9 cellular contexts compared by ENCODE assay signal in the genomic region with DNA sequence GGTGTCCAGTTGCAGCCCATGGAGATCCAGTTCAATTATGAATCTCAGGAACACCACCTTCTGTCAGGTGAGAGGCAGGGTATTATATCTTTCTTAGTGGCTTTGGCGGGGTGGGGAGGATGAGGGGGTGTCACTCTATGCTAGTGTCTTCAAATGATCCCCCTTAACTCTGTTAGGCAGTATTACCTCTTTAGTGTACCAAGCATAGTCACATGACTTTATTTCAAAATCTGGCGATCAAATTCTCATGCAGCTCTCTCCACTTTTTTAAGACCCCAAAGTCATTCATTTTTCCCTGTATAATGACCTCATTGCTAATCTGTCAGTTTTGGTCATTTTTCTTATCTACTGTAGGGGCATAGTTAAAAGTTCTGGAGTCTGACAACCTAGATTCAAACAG. TPM values are rescaled to one million over a fixed set of nuclear protein-coding genes. Genes with fewer than 3 reads are reported as not detected.
A peak's percentile ranks its signal among the peaks of the same experiment; 100 is the strongest.
DNase-seq lines count a peak whose midpoint lies in the region; ATAC-seq and TF ChIP-seq lines count a peak whose summit lies in the region.
"Had no signal": no experiment of that assay in that cellular context is flagged by ENCODE, and none has a peak within 500 bp of the region (broad histone marks: within the 10 kb centered on the region; RNA-seq: fewer than 3 reads in every experiment).

No MANE protein-coding gene starts in this region.

- H3K4me1 Mint-ChIP-seq in CD14-positive monocyte, result peaks cover 29% of the 10 kb centered on the region
- peaks cover 35% of the 10 kb centered on the region for H3K4me1 Mint-ChIP-seq in nephron progenitor cell

- H3K4me3 Mint-ChIP-seq in CD14-positive monocyte (peak overlapping the region; percentile 97 to 99), nephron progenitor cell (peak overlapping the region; percentile 96)

- peaks cover 57% of the 10 kb centered on the region for H3K79me2 ChIP-seq in Loucy (ENCODE audit: insufficient read depth, low read length)

- H3K27me3 Mint-ChIP-seq in CD14-positive monocyte (ENCODE audit: low read depth in 3 of 3), result peaks cover 0 to 4% (median 2%) of the 10 kb centered on the region in 3 donors
- H3K27me3 Mint-ChIP-seq in nephron progenitor cell (ENCODE audit: low read depth, poor library complexity), result peaks cover 5% of the 10 kb centered on the region

- H3K27me3 ChIP-seq in Loucy (ENCODE audit: insufficient read depth, low read length, poor library complexity, severe bottlenecking) (no peaks in the 10 kb centered on the region), dorsolateral prefrontal cortex (no peaks in the 10 kb centered on the region)

- no peaks in the 10 kb centered on the region for H3K9me2 ChIP-seq in Loucy (replicated peaks; ENCODE audit: low read depth, low read length)

- no peak for TF ChIP-seq CTCF in CD14-positive monocyte (IDR thresholded peaks at IDR 0.05)
- no peak for TF ChIP-seq CTCF in Loucy (conservative IDR thresholded peaks at IDR 0.05; ENCODE audit: low read length)
- TF ChIP-seq CTCF in dorsolateral prefrontal cortex (IDR thresholded peaks at IDR 0.05 in 54 of 56, conservative IDR thresholded peaks at IDR 0.05 in 2 of 56; ENCODE audit: low read depth in 1 of 56, partially characterized antibody in 56 of 56), result no peak
- no peak for TF ChIP-seq CTCF in nephron progenitor cell (IDR thresholded peaks at IDR 0.05)

- H3K9ac ChIP-seq in Loucy (ENCODE audit: low read depth, low read length, poor library complexity, severe bottlenecking), result peak overlapping the region; percentile 88

- no peaks in the 10 kb centered on the region for H3K36me3 ChIP-seq in Loucy (ENCODE audit: insufficient read depth, low read length)

- H3K9me3 ChIP-seq in Loucy (ENCODE audit: insufficient read depth, low read depth, low read length), result no peaks in the 10 kb centered on the region; the same call in 1 of the 2 replicates

- no peak for DNase-seq in CD14-positive monocyte (ENCODE audit: low spot score)
- no peak for DNase-seq in dorsolateral prefrontal cortex
- DNase-seq in nephron progenitor cell, result no peak
- no peak for DNase-seq in globus pallidus (ENCODE audit: low spot score)
- no peak for DNase-seq in activated CD8-positive, alpha-beta memory T cell treated with anti-CD3 and anti-CD28 coated beads for 24 hours
- DNase-seq: amygdala had no signal

- H3K36me3 Mint-ChIP-seq in CD14-positive monocyte (peaks cover 29 to 40% of the 10 kb centered on the region in 2 donors), nephron progenitor cell (ENCODE audit: low read depth) (peaks cover 73% of the 10 kb centered on the region)

- H3K27ac ChIP-seq in dorsolateral prefrontal cortex, result peak overlapping the region in 9 of 59 donors; percentile 77 to 96 (median 86)

- peak overlapping the region in 4 of 7 donors; percentile 95 to 99 (median 97) for H3K27ac Mint-ChIP-seq in CD14-positive monocyte
- peak overlapping the region; percentile 99 for H3K27ac Mint-ChIP-seq in nephron progenitor cell

- ATAC-seq in HG03521 (IDR thresholded peaks at IDR 0.05; ENCODE audit: unreplicated experiment) (no peak), GM21390 (IDR thresholded peaks at IDR 0.05; ENCODE audit: unreplicated experiment) (no peak)

- no peaks in the 10 kb centered on the region; the same call in 1 of the 2 replicates for H3F3A ChIP-seq in Loucy (ENCODE audit: low read depth)

- peak overlapping the region; percentile 92 for H3K4me2 ChIP-seq in Loucy (ENCODE audit: low read depth, low read length, poor library complexity, severe bottlenecking)

- H4K20me1 ChIP-seq in Loucy (ENCODE audit: insufficient read depth, low read length, poor library complexity, severe bottlenecking), result no peaks in the 10 kb centered on the region

- H3K9me3 Mint-ChIP-seq in CD14-positive monocyte, result peaks cover 0 to 8% (median 2%) of the 10 kb centered on the region in 7 donors
- peaks cover 37% of the 10 kb centered on the region for H3K9me3 Mint-ChIP-seq in nephron progenitor cell

- H2AFZ ChIP-seq in Loucy (ENCODE audit: low read length), result no peak overlapping the region

- intact Hi-C loops in CD14-positive monocyte (cut with micrococcal nuclease) (loop anchor here (2.0 to 5.0 kb wide), 3 partner anchors 50 to 52 kb away; partner anchors contain the start of genes ZNF397 (in 2 of the 2) and ZNF24 (in 1 of the 2)), dorsolateral prefrontal cortex (cut with DNase I) (loop anchor here (2.0 to 5.0 kb wide), 3 partner anchors 49 to 54 kb away; partner anchors contain the start of genes ZNF24 (in 2 of the 2) and ZNF397 (in 2 of the 2))

- peak overlapping the region; percentile 97 for H3K4me3 ChIP-seq in Loucy (ENCODE audit: low read length, poor library complexity, severe bottlenecking)
- peak overlapping the region in 57 of 59 donors; percentile 63 to 99 (median 86) for H3K4me3 ChIP-seq in dorsolateral prefrontal cortex

- peaks cover 42% of the 10 kb centered on the region for H3K4me1 ChIP-seq in Loucy (ENCODE audit: insufficient read depth, low read length, poor library complexity, severe bottlenecking)

RNA-seq across cellular contexts. Expression of gene ZSCAN30, which starts 1.1 kb away (rescaled TPM):
- polyA plus RNA-seq in CD14-positive monocyte, result 1 to 10 TPM; 1.3 to 1.7 TPM
- total RNA-seq in dorsolateral prefrontal cortex, result 10 to 100 TPM; 17.0 to 49.2 (median 28.7) TPM

RNA-seq across cellular contexts. Expression of gene ZNF397, which starts 50.3 kb away (rescaled TPM):
- polyA plus RNA-seq in CD14-positive monocyte, result 1 to 10 TPM; 3.6 TPM
- total RNA-seq in dorsolateral prefrontal cortex, result 10 to 100 TPM; 32.9 to 72.7 (median 48.5) TPM

RNA-seq across cellular contexts. Expression of gene ZNF24, which starts 53.1 kb away (rescaled TPM):
- 10 to 100 TPM; 54.3 to 64.4 TPM for polyA plus RNA-seq in CD14-positive monocyte
- 100 to 1,000 TPM in 2 of 120 experiments, 10 to 100 TPM in 118; 49.1 to 124 (median 68.9) TPM for total RNA-seq in dorsolateral prefrontal cortex
